In genomic region chr2:112640800-112641675, GRCh38 we compare ENCODE assay signal across 8 cellular contexts. TPM values are rescaled to one million over a fixed set of nuclear protein-coding genes. Genes with fewer than 3 reads are reported as not detected.
DNase-seq lines count a peak whose midpoint lies in the region; ATAC-seq, FAIRE-seq and TF ChIP-seq lines count a peak whose summit lies in the region.
"Had no signal": no experiment of that assay in that cellular context is flagged by ENCODE, and none has a peak within 500 bp of the region (broad histone marks: within the 10 kb centered on the region; RNA-seq: fewer than 3 reads in every experiment).

No MANE protein-coding gene starts in this region.

- ATAC-seq in Panc1 = no peak
- ATAC-seq in activated T-cell treated with anti-CD3 and anti-CD28 coated beads, Interleukin-2, amount 50 U/mL, for 4 hours = no peak

- peak; percentile 75 for DNase-seq in H4 (ENCODE audit: low spot score)
- no peak for DNase-seq in Panc1 (ENCODE audit: low read depth, low spot score)
- peak; percentile 72 for DNase-seq in dermis blood vessel endothelial cell
- peak; percentile 81 for DNase-seq in renal cortical epithelial cell (ENCODE audit: low read depth)
- no peak for DNase-seq in SKM-1 treated with dmso at 0.1 percent for 144 hours (lab: John Stamatoyannopoulos, UW; ENCODE audit: unreplicated experiment)
- DNase-seq in frontal cortex (ENCODE audit: low spot score in 2 of 2) = no peak
- no peak for DNase-seq in activated T-cell treated with anti-CD3 and anti-CD28 coated beads, Interleukin-2, amount 50 U/mL, for 4 hours
- DNase-seq: activated gamma-delta T cell had no signal

- no peak for TF ChIP-seq CTCF in Panc1 (IDR thresholded peaks at IDR 0.05)

- no peak overlapping the region for H3K4me3 Mint-ChIP-seq in activated T-cell treated with anti-CD3 and anti-CD28 coated beads, Interleukin-2, amount 50 U/mL, for 4 hours

- no peak overlapping the region for H3K4me3 ChIP-seq in Panc1 (ENCODE audit: low read depth in 2 of 2, low read length in 2 of 2)

- no peaks in the 10 kb centered on the region for H3K36me3 Mint-ChIP-seq in activated T-cell treated with anti-CD3 and anti-CD28 coated beads, Interleukin-2, amount 50 U/mL, for 4 hours (ENCODE audit: insufficient read depth)

- H3K36me3 ChIP-seq in Panc1 (ENCODE audit: control insufficient read depth, insufficient read depth, low read length) = no peaks in the 10 kb centered on the region

- H3K27me3 Mint-ChIP-seq in activated T-cell treated with anti-CD3 and anti-CD28 coated beads, Interleukin-2, amount 50 U/mL, for 4 hours (ENCODE audit: low read depth) = no peaks in the 10 kb centered on the region

- H3K9me3 Mint-ChIP-seq in activated T-cell treated with anti-CD3 and anti-CD28 coated beads, Interleukin-2, amount 50 U/mL, for 4 hours = no peaks in the 10 kb centered on the region

- CTCF ChIA-PET in Panc1 (lab: Charles Lee) = interaction anchor here (1.1 kb wide), 1 partner anchor 43 kb away, joined by 3 read pairs; no protein-coding TSS in a partner anchor

- intact Hi-C loops in Panc1 (cut with micrococcal nuclease; ENCODE audit: unreplicated experiment) = no loop called here

- in situ Hi-C loops in Panc1 (cut with HindIII; ENCODE audit: low pct_unique_long_range_greater_than_20kb, low sequenced_read_pairs) = no loop called here

- H3K27me3 ChIP-seq in Panc1 (ENCODE audit: control insufficient read depth, insufficient read depth, low read length) = no peaks in the 10 kb centered on the region

- peaks cover 23% of the 10 kb centered on the region for H3K4me1 ChIP-seq in Panc1 (ENCODE audit: control insufficient read depth, insufficient read depth, low read length)

- H3K27ac ChIP-seq in Panc1 (ENCODE audit: low read length) = 0 out of 2 replicates have a peak overlapping the region, but pooled peaks have one; percentile 9

- no peak for FAIRE-seq in frontal cortex (lab: Jason Lieb, UNC)

- H3K4me1 Mint-ChIP-seq in activated T-cell treated with anti-CD3 and anti-CD28 coated beads, Interleukin-2, amount 50 U/mL, for 4 hours (ENCODE audit: low read depth) = peaks cover 30% of the 10 kb centered on the region

- POLR2A ChIA-PET in Panc1 (lab: Charles Lee) = interaction anchor here (1.6 kb wide), 1 partner anchor 12 kb away, joined by 4 read pairs; no protein-coding TSS in a partner anchor

- H3K9me3 ChIP-seq in Panc1 (ENCODE audit: control insufficient read depth, insufficient read depth, low read depth, low read length) = no peaks in the 10 kb centered on the region

- no TSS peak for BruUV-seq in Panc1 (replicated peaks; lab: Mats Ljungman, UMichigan)

RNA-seq across cellular contexts. Expression of gene SLC20A1, which starts 4.7 kb away (rescaled TPM):
- total RNA-seq in H4 (2014; rRNA removed; shearing (Covaris generic)) = 54.2 and 57.2 TPM in 2 replicates
- 72.0 TPM for total RNA-seq in Panc1 (2021; ENCODE audit: unreplicated experiment)
- polyA plus RNA-seq in Panc1 (2012; ENCODE audit: insufficient read length) = 22.8 TPM
- 31.1 and 75.5 TPM in 2 replicates for total RNA-seq in dermis blood vessel endothelial cell
- total RNA-seq in renal cortical epithelial cell = 72.9 and 91.2 TPM in 2 replicates
- 21.6 TPM for total RNA-seq in frontal cortex
- 10 to 100 TPM; 68.2 to 79.7 (median 71.6) TPM for total RNA-seq in activated T-cell treated with anti-CD3 and anti-CD28 coated beads, Interleukin-2, amount 50 U/mL, for 4 hours

RNA-seq across cellular contexts. Expression of gene CHCHD5, which starts 56.6 kb away (rescaled TPM):
- total RNA-seq in H4 (2014; rRNA removed; shearing (Covaris generic)) = 23.6 and 38.6 TPM in 2 replicates
- total RNA-seq in Panc1 (2021; ENCODE audit: unreplicated experiment) (46.7 TPM), dermis blood vessel endothelial cell (3.4 and 5.6 TPM in 2 replicates), renal cortical epithelial cell (3.1 and 6.4 TPM in 2 replicates), frontal cortex (3.3 TPM)
- polyA plus RNA-seq in Panc1 (2012; ENCODE audit: insufficient read length) = 104 TPM
- 10 to 100 TPM; 35.2 to 45.9 (median 45.4) TPM for total RNA-seq in activated T-cell treated with anti-CD3 and anti-CD28 coated beads, Interleukin-2, amount 50 U/mL, for 4 hours

Comparison
In these comparisons a context has a peak if more than half of its experiments do, and no peak if none do; other contexts are left out.
1. DNase-seq: peak in H4 (single experiment), dermis blood vessel endothelial cell (single experiment) and renal cortical epithelial cell (single experiment); none in Panc1 (single experiment), SKM-1 treated with dmso at 0.1 percent for 144 hours (single experiment), frontal cortex (0 of 2) and activated T-cell treated with anti-CD3 and anti-CD28 coated beads, Interleukin-2, amount 50 U/mL, for 4 hours (single experiment).